36 cellular contexts compared by ENCODE assay signal in the genomic region with DNA sequence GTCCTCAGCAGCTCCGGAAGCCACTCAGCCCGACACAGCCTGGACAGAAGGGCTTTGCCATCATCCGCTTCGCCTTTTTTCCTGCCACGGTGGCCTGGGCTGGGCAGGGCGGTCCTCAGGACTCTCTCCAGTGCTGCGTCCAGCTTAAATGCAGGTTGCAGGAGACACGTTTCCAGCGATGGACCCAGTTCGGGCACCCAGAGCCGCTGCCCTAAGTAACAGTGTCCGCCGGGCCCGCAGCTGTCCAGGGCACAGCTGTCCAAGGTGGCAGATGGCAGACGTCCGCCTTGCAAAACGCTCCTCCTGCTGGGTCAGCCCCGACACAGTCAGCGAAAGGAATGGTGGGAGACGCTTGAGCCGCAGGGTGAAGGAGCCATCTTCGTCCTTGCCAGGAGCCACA. TPM values are rescaled to one million over a fixed set of nuclear protein-coding genes. Genes with fewer than 3 reads are reported as not detected.
"Had no signal": no experiment of that assay in that cellular context is flagged by ENCODE, and none has a peak within 500 bp of the region (broad histone marks: within the 10 kb centered on the region; RNA-seq: fewer than 3 reads in every experiment).

No MANE protein-coding gene starts in this region.

- DNase-seq: activated CD4-positive, alpha-beta T cell treated with anti-CD3 and anti-CD28 coated beads for 1 hour; activated CD4-positive, alpha-beta T cell treated with anti-CD3 and anti-CD28 coated beads, Interleukin-2, amount 10 ng/mL, durations not matched to agents 24 days and 14 days; activated CD4-positive, alpha-beta T cell treated with anti-CD3 and anti-CD28 coated beads, Interleukin-2, amount 50 U/mL, for 4 hours; activated CD4-positive, CD25-positive, alpha-beta regulatory T cell; activated CD8-positive, alpha-beta T cell treated with anti-CD3 and anti-CD28 coated beads for 36 hours; activated gamma-delta T cell; activated naive CD4-positive, alpha-beta T cell treated with Interleukin-2 at 50 U/mL for 16 hours; activated naive CD8-positive, alpha-beta T cell treated with anti-CD3 and anti-CD28 coated beads, Interleukin-2, amount 10 ng/mL, durations not matched to agents 7 days and 5 days; activated T-cell treated with anti-CD3 and anti-CD28 coated beads, Interleukin-2, amount 50 U/mL, for 24 hours; amygdala; Kasumi-1; KG1; MG63; NCI-H1048; NCI-H1105 treated with DMSO at 0.1 percent for 48 hours; NCI-H1436; NCI-H1694; NCI-H1930; NCI-H2081 treated with DMSO at 0.1 percent for 48 hours; NCI-H226; NCI-H446 treated with DMSO at 0.1 percent for 48 hours; Peyer's patch; RPMI8226; SIG-M5; T-helper 1 cell; T-helper 2 cell; T-helper 9 cell had no signal

- H3K9me3 ChIP-seq: ascending aorta, MG63, Peyer's patch had no signal

- ATAC-seq: activated CD8-positive, alpha-beta T cell treated with anti-CD3 and anti-CD28 coated beads for 36 hours; SK-N-SH treated with all-trans-retinoic acid at 6 μM for 48 hours had no signal

- H3K4me1 ChIP-seq: ascending aorta, Peyer's patch had no signal

- H3K27me3 ChIP-seq: ascending aorta, cardiac muscle cell, MG63, Peyer's patch had no signal

- H3K27ac ChIP-seq: ascending aorta, cardiac muscle cell, Peyer's patch, VCaP had no signal

- H3K4me3 ChIP-seq: ascending aorta, cardiac muscle cell, MG63, Peyer's patch had no signal

- H3K36me3 ChIP-seq: cardiac muscle cell had no signal

RNA-seq across cellular contexts. Expression of gene FOXL3, which starts 37.0 kb away (rescaled TPM):
- total RNA-seq: activated CD4-positive, alpha-beta T cell treated with anti-CD3 and anti-CD28 coated beads, Interleukin-2, amount 10 ng/mL, durations not matched to agents 24 days and 14 days; activated CD8-positive, alpha-beta memory T cell treated with anti-CD3 and anti-CD28 coated beads for 36 hours; activated CD8-positive, alpha-beta T cell treated with anti-CD3 and anti-CD28 coated beads for 36 hours; activated naive CD8-positive, alpha-beta T cell treated with anti-CD3 and anti-CD28 coated beads, Interleukin-2, amount 10 ng/mL, durations not matched to agents 7 days and 5 days; activated T-helper 2 cell treated with anti-CD3 and anti-CD28 coated beads, Interferon-gamma antibody, Interleukin-2, Interleukin-4, amounts not matched to agents 10 μg/mL and 5 μg/mL and 100 μg/mL, durations not matched to agents 14 hours and 24 hours and 36 hours; ascending aorta; cardiac muscle cell; Peyer's patch; SK-MEL-5 had no signal
- polyA plus RNA-seq: adipose tissue, cardiac muscle cell, IgD-negative memory B cell had no signal
